In genomic region chr1:161539731-161540561, GRCh38 we compare ENCODE assay signal across 1 cellular context.
TF ChIP-seq lines count a peak whose summit lies in the region.
"Not testable (repeated sequence)": the region's sequence is repeated elsewhere in the genome, so short reads cannot be mapped to it uniquely, and the experiment has no call there.

No MANE protein-coding gene starts in this region.

TF ChIP-seq in HepG2, 621 proteins besides CTCF, POLR2A, EP300 and RAD21 (continued from another document and continues in another):
- TF ChIP-seq, protein P1, sequence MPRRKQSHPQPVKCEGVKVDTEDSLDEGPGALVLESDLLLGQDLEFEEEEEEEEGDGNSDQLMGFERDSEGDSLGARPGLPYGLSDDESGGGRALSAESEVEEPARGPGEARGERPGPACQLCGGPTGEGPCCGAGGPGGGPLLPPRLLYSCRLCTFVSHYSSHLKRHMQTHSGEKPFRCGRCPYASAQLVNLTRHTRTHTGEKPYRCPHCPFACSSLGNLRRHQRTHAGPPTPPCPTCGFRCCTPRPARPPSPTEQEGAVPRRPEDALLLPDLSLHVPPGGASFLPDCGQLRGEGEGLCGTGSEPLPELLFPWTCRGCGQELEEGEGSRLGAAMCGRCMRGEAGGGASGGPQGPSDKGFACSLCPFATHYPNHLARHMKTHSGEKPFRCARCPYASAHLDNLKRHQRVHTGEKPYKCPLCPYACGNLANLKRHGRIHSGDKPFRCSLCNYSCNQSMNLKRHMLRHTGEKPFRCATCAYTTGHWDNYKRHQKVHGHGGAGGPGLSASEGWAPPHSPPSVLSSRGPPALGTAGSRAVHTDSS (CRISPR knock-in tag; conservative IDR thresholded peaks at IDR 0.05) = 0 out of 2 replicates have a peak, but pooled peaks have one; percentile 44
- TF ChIP-seq MED1 (CRISPR knock-in tag; IDR thresholded peaks at IDR 0.05) (peak; percentile 53), ETV5 (CRISPR knock-in tag; IDR thresholded peaks at IDR 0.05; ENCODE audit: borderline replicate concordance) (peak; percentile 79), KLF9 (CRISPR knock-in tag; IDR thresholded peaks at IDR 0.05; ENCODE audit: low read depth) (0 out of 2 replicates have a peak, but pooled peaks have one; percentile 29), TBX2 (CRISPR knock-in tag; IDR thresholded peaks at IDR 0.05; ENCODE audit: borderline replicate concordance) (peak; percentile 62), ZNF687 (CRISPR knock-in tag; IDR thresholded peaks at IDR 0.05) (peak; percentile 51), NFKB2 (CRISPR knock-in tag; IDR thresholded peaks at IDR 0.05; ENCODE audit: borderline replicate concordance) (peak; percentile 72; the same call in 1 of the 2 replicates), YY1 (IDR thresholded peaks at IDR 0.05; ENCODE audit: insufficient read depth, insufficient replicate concordance, low read depth, low read length) (peak; percentile 37), HDAC1 (CRISPR knock-in tag; IDR thresholded peaks at IDR 0.05) (peak; percentile 39; the same call in 1 of the 2 replicates), ZNF768 (CRISPR knock-in tag; IDR thresholded peaks at IDR 0.05) (peak; percentile 46; the same call in 1 of the 2 replicates), ZNF264 (CRISPR knock-in tag; IDR thresholded peaks at IDR 0.05) (0 out of 2 replicates have a peak, but pooled peaks have one; percentile 39), MTF1 (CRISPR knock-in tag; IDR thresholded peaks at IDR 0.05) (peak; percentile 64; the same call in 1 of the 2 replicates), TARDBP (CRISPR knock-in tag; IDR thresholded peaks at IDR 0.05) (peak; percentile 50; the same call in 1 of the 2 replicates), ZNF589 (CRISPR knock-in tag; conservative IDR thresholded peaks at IDR 0.05) (0 out of 2 replicates have a peak, but pooled peaks have one; percentile 42), HOXA5 (CRISPR knock-in tag; IDR thresholded peaks at IDR 0.05) (peak; percentile 52; the same call in 1 of the 2 replicates), ZBTB40 (CRISPR knock-in tag; IDR thresholded peaks at IDR 0.05) (peak; percentile 58; the same call in 1 of the 2 replicates), TFDP1 (CRISPR knock-in tag; IDR thresholded peaks at IDR 0.05; ENCODE audit: borderline replicate concordance) (peak; percentile 37; the same call in 1 of the 2 replicates), MAFK (conservative IDR thresholded peaks at IDR 0.05 in 1 of 2, IDR thresholded peaks at IDR 0.05 in 1 of 2; ENCODE audit: low read length in 2 of 2) (peak; percentile 94 to 96), GABPB1 (CRISPR knock-in tag; IDR thresholded peaks at IDR 0.05) (peak; percentile 81), ZSCAN29 (CRISPR knock-in tag; conservative IDR thresholded peaks at IDR 0.05) (0 out of 2 replicates have a peak, but pooled peaks have one; percentile 59), HNF1B (CRISPR knock-in tag; IDR thresholded peaks at IDR 0.05) (0 out of 2 replicates have a peak, but pooled peaks have one; percentile 40), ERF (CRISPR knock-in tag; IDR thresholded peaks at IDR 0.05) (peak; percentile 44), CBX2 (CRISPR knock-in tag; IDR thresholded peaks at IDR 0.05; ENCODE audit: low read depth) (0 out of 2 replicates have a peak, but pooled peaks have one; percentile 49)
- TF ChIP-seq, protein P2, sequence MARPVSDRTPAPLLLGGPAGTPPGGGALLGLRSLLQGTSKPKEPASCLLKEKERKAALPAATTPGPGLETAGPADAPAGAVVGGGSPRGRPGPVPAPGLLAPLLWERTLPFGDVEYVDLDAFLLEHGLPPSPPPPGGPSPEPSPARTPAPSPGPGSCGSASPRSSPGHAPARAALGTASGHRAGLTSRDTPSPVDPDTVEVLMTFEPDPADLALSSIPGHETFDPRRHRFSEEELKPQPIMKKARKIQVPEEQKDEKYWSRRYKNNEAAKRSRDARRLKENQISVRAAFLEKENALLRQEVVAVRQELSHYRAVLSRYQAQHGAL (CRISPR knock-in tag; IDR thresholded peaks at IDR 0.05; ENCODE audit: not compliant biosample characterization) = peak; percentile 49
- TF ChIP-seq, protein P3, sequence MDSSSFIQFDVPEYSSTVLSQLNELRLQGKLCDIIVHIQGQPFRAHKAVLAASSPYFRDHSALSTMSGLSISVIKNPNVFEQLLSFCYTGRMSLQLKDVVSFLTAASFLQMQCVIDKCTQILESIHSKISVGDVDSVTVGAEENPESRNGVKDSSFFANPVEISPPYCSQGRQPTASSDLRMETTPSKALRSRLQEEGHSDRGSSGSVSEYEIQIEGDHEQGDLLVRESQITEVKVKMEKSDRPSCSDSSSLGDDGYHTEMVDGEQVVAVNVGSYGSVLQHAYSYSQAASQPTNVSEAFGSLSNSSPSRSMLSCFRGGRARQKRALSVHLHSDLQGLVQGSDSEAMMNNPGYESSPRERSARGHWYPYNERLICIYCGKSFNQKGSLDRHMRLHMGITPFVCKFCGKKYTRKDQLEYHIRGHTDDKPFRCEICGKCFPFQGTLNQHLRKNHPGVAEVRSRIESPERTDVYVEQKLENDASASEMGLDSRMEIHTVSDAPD (CRISPR knock-in tag; IDR thresholded peaks at IDR 0.05) = peak; percentile 93
- TF ChIP-seq ZBTB40 (IDR thresholded peaks at IDR 0.05); CBX2 (IDR thresholded peaks at IDR 0.05; ENCODE audit: low read depth, low read length): not testable (repeated sequence)
